ENCODE assay signal across 7 cellular contexts in genomic region chr5:688348-688747, GRCh38. TPM values are rescaled to one million over a fixed set of nuclear protein-coding genes. Genes with fewer than 3 reads are reported as not detected.
DNase-seq lines count a peak whose midpoint lies in the region; ATAC-seq and TF ChIP-seq lines count a peak whose summit lies in the region.
"Not testable (repeated sequence)": the region's sequence is repeated elsewhere in the genome, so short reads cannot be mapped to it uniquely, and the experiment has no call there.

No MANE protein-coding gene starts in this region.

- not testable (repeated sequence) for H3K27me3 ChIP-seq in Peyer's patch; colonic mucosa; right cardiac atrium (ENCODE audit: control insufficient read depth, insufficient read depth)

- H3K4me3 ChIP-seq in Peyer's patch; colonic mucosa; right cardiac atrium (ENCODE audit: low read length): not testable (repeated sequence)

- not testable (repeated sequence) for TF ChIP-seq POLR2A in Peyer's patch (IDR thresholded peaks at IDR 0.05)

- not testable (repeated sequence) for H3K36me3 Mint-ChIP-seq in type B pancreatic cell

- H3K4me3 Mint-ChIP-seq in type B pancreatic cell = not testable (repeated sequence)

- H3K4me1 ChIP-seq in Peyer's patch; colonic mucosa; right cardiac atrium (ENCODE audit: control insufficient read depth, insufficient read depth, low read length): not testable (repeated sequence)

- H3K4me1 Mint-ChIP-seq in type B pancreatic cell (ENCODE audit: unreplicated experiment) = not testable (repeated sequence)

- H3K9ac ChIP-seq in colonic mucosa (ENCODE audit: low read depth in 2 of 2, low read length in 2 of 2) = not testable (repeated sequence)

- intact Hi-C loops in colonic mucosa (cut with DNase I) = not testable (repeated sequence)
- intact Hi-C loops in right cardiac atrium (cut with DNase I) = loop anchor here in 1 of 4 donors (5.0 kb wide), 1 partner anchor 89 kb away; no protein-coding TSS in a partner anchor

- not testable (repeated sequence) for H3K9me3 ChIP-seq in Peyer's patch; colonic mucosa; right cardiac atrium (ENCODE audit: control insufficient read depth, low read length)

- not testable (repeated sequence) for H3K9me3 Mint-ChIP-seq in type B pancreatic cell

- H3K36me3 ChIP-seq in Peyer's patch, colonic mucosa: not testable (repeated sequence)

- ATAC-seq in right cardiac atrium; omental fat pad (ENCODE audit: low FRiP score): not testable (repeated sequence)

- H3K27ac Mint-ChIP-seq in type B pancreatic cell = not testable (repeated sequence)

- not testable (repeated sequence) for H3K27me3 Mint-ChIP-seq in type B pancreatic cell

- TF ChIP-seq CTCF in Peyer's patch (IDR thresholded peaks at IDR 0.05); colonic mucosa (IDR thresholded peaks at IDR 0.05); omental fat pad (IDR thresholded peaks at IDR 0.05); type B pancreatic cell (conservative IDR thresholded peaks at IDR 0.05): not testable (repeated sequence)

- H3K27ac ChIP-seq in Peyer's patch; colonic mucosa; right cardiac atrium (ENCODE audit: low read length): not testable (repeated sequence)

- WGBS in right cardiac atrium = 88% methylated on average over 17 of the region's 19 CpGs

- DNase-seq in COLO668 (lab: John Stamatoyannopoulos, UW; ENCODE audit: unreplicated experiment) = peak; percentile 32
- peak in 2 of 3 donors; percentile 19 to 42 for DNase-seq in Peyer's patch
- peak; percentile 37 for DNase-seq in activated CD8-positive, alpha-beta memory T cell treated with anti-CD3 and anti-CD28 coated beads, Interleukin-2, amount 50 U/mL, for 48 hours
- DNase-seq in colonic mucosa = peak; percentile 15
- DNase-seq in right cardiac atrium = peak; percentile 23 to 47 (median 28)
- peak; percentile 18 for DNase-seq in omental fat pad (ENCODE audit: low spot score)
- DNase-seq in type B pancreatic cell (ENCODE audit: extremely low spot score, unreplicated experiment) = peak; percentile 64

RNA-seq across cellular contexts. Expression of gene TPPP, which starts 4.8 kb away (rescaled TPM):
- total RNA-seq in Peyer's patch = 10 to 100 TPM in 3 of 4 donors, 1 to 10 TPM in 1; 7.4 to 60.5 (median 14.5) TPM
- total RNA-seq in colonic mucosa = 1 to 10 TPM; 1.7 to 4.0 TPM
- 10 to 100 TPM; 15.8 to 30.1 (median 22.7) TPM for total RNA-seq in right cardiac atrium
- polyA plus RNA-seq in right cardiac atrium = 12.2 TPM
- total RNA-seq in omental fat pad = 1 to 10 TPM; 3.9 to 7.8 (median 5.5) TPM
- 3.6 and 5.0 TPM in 2 replicates for total RNA-seq in type B pancreatic cell (ENCODE audit: low replicate concordance)
